8 cellular contexts compared by ENCODE assay signal in genomic region chr10:121974019-121974534, GRCh38. TPM values are rescaled to one million over a fixed set of nuclear protein-coding genes. Genes with fewer than 3 reads are reported as not detected.
DNase-seq lines count a peak whose midpoint lies in the region; ATAC-seq and TF ChIP-seq lines count a peak whose summit lies in the region.

No MANE protein-coding gene starts in this region.

- TF ChIP-seq CTCF in C4-2B (conservative IDR thresholded peaks at IDR 0.05), result no peak
- TF ChIP-seq CTCF in fibroblast of pulmonary artery (IDR thresholded peaks at IDR 0.05; ENCODE audit: low read length, missing control alignments), result no peak

- H3K4me1 ChIP-seq in SJCRH30 (peaks cover 8% of the 10 kb centered on the region; the same call in 1 of the 2 replicates), skeletal muscle tissue (ENCODE audit: control insufficient read depth in 3 of 3, insufficient read depth in 3 of 3, low read length in 3 of 3) (peaks cover 14 to 15% (median 15%) of the 10 kb centered on the region in 3 donors)

- H3K36me3 ChIP-seq in SJCRH30 (peaks cover 18% of the 10 kb centered on the region; the same call in 1 of the 2 replicates), skeletal muscle tissue (ENCODE audit: control insufficient read depth in 3 of 3, insufficient read depth in 3 of 3, low read length in 3 of 3) (peaks cover 7 to 10% (median 10%) of the 10 kb centered on the region in 3 donors)

- H3K27me3 ChIP-seq in SJCRH30 (no peaks in the 10 kb centered on the region), skeletal muscle tissue (ENCODE audit: control insufficient read depth in 3 of 3, insufficient read depth in 3 of 3, low read length in 3 of 3) (no peaks in the 10 kb centered on the region)

- DNase-seq in SJCRH30 (no peak), fibroblast of pulmonary artery (ENCODE audit: low read depth) (no peak), OCI-M2 (lab: John Stamatoyannopoulos, UW; ENCODE audit: unreplicated experiment) (no peak), mucosa of gallbladder (ENCODE audit: low spot score) (no peak), AG08396 (ENCODE audit: low spot score) (no peak)

- ATAC-seq in GM21786 (IDR thresholded peaks at IDR 0.05; ENCODE audit: unreplicated experiment), result peak; percentile 18

- H3K9ac ChIP-seq in skeletal muscle tissue (ENCODE audit: low read depth in 1 of 3, low read length in 3 of 3), result peak overlapping the region; percentile 83 to 94 (median 92)

- peak overlapping the region; percentile 97 for H3K4me3 ChIP-seq in SJCRH30
- H3K4me3 ChIP-seq in fibroblast of pulmonary artery (replicated peaks; ENCODE audit: low read depth, low read length), result peak overlapping the region; percentile 67
- H3K4me3 ChIP-seq in skeletal muscle tissue (ENCODE audit: low read length in 3 of 3), result peak overlapping the region; percentile 75 to 83 (median 81)

- H3K9me3 ChIP-seq in SJCRH30 (replicated peaks) (peaks cover 10% of the 10 kb centered on the region), skeletal muscle tissue (ENCODE audit: control insufficient read depth in 3 of 3, low read length in 3 of 3) (no peaks in the 10 kb centered on the region)

- H3K27ac ChIP-seq in C4-2B (peak overlapping the region; percentile 94), SJCRH30 (peak overlapping the region; percentile 92; the same call in 1 of the 2 replicates), skeletal muscle tissue (ENCODE audit: low read depth, low read length) (peak overlapping the region; percentile 94)

RNA-seq across cellular contexts. Expression of gene NSMCE4A, which starts 0.9 kb away (rescaled TPM):
- total RNA-seq in SJCRH30 (2014; rRNA removed; shearing (Covaris generic)), result 85.3 and 87.2 TPM in 2 replicates
- total RNA-seq in skeletal muscle tissue, result 31.3 TPM
- total RNA-seq in mucosa of gallbladder, result 55.0 TPM

RNA-seq across cellular contexts. Expression of gene TACC2, which starts 14.9 kb away (rescaled TPM):
- total RNA-seq in SJCRH30 (2014; rRNA removed; shearing (Covaris generic)), result 25.9 and 30.5 TPM in 2 replicates
- total RNA-seq in skeletal muscle tissue (37.6 TPM), mucosa of gallbladder (92.5 TPM)

RNA-seq across cellular contexts. Expression of gene ATE1, which starts 46.2 kb away (rescaled TPM):
- total RNA-seq in SJCRH30 (2014; rRNA removed; shearing (Covaris generic)), result 24.4 and 27.8 TPM in 2 replicates
- total RNA-seq in skeletal muscle tissue (30.3 TPM), mucosa of gallbladder (38.4 TPM)
